In genomic region chr17:73902416-73903181, GRCh38 we compare ENCODE assay signal across 1 cellular context.
TF ChIP-seq lines count a peak whose summit lies in the region.

No MANE protein-coding gene starts in this region.

TF ChIP-seq in WTC11, 78 proteins besides CTCF, POLR2A, EP300 and RAD21 (continued from another document):
- TF ChIP-seq, protein P1, sequence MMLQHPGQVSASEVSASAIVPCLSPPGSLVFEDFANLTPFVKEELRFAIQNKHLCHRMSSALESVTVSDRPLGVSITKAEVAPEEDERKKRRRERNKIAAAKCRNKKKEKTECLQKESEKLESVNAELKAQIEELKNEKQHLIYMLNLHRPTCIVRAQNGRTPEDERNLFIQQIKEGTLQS (CRISPR knock-in tag; conservative IDR thresholded peaks at IDR 0.05), result no peak
- no peak for TF ChIP-seq ELF4 (CRISPR knock-in tag; IDR thresholded peaks at IDR 0.05; ENCODE audit: low read depth)
- no peak for TF ChIP-seq STAT6 (CRISPR knock-in tag; conservative IDR thresholded peaks at IDR 0.05; ENCODE audit: low read depth)
- TF ChIP-seq, protein P2, sequence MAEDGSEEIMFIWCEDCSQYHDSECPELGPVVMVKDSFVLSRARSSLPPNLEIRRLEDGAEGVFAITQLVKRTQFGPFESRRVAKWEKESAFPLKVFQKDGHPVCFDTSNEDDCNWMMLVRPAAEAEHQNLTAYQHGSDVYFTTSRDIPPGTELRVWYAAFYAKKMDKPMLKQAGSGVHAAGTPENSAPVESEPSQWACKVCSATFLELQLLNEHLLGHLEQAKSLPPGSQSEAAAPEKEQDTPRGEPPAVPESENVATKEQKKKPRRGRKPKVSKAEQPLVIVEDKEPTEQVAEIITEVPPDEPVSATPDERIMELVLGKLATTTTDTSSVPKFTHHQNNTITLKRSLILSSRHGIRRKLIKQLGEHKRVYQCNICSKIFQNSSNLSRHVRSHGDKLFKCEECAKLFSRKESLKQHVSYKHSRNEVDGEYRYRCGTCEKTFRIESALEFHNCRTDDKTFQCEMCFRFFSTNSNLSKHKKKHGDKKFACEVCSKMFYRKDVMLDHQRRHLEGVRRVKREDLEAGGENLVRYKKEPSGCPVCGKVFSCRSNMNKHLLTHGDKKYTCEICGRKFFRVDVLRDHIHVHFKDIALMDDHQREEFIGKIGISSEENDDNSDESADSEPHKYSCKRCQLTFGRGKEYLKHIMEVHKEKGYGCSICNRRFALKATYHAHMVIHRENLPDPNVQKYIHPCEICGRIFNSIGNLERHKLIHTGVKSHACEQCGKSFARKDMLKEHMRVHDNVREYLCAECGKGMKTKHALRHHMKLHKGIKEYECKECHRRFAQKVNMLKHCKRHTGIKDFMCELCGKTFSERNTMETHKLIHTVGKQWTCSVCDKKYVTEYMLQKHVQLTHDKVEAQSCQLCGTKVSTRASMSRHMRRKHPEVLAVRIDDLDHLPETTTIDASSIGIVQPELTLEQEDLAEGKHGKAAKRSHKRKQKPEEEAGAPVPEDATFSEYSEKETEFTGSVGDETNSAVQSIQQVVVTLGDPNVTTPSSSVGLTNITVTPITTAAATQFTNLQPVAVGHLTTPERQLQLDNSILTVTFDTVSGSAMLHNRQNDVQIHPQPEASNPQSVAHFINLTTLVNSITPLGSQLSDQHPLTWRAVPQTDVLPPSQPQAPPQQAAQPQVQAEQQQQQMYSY (CRISPR knock-in tag; IDR thresholded peaks at IDR 0.05), result no peak
- TF ChIP-seq ZBTB43 (CRISPR knock-in tag; IDR thresholded peaks at IDR 0.05), result no peak
- TF ChIP-seq ZNF425 (CRISPR knock-in tag; conservative IDR thresholded peaks at IDR 0.05), result no peak
- no peak for TF ChIP-seq NFE2L1 (CRISPR knock-in tag; IDR thresholded peaks at IDR 0.05)
- TF ChIP-seq SOX15 (CRISPR knock-in tag; IDR thresholded peaks at IDR 0.05), result no peak
- TF ChIP-seq AR (CRISPR knock-in tag; IDR thresholded peaks at IDR 0.05), result no peak
TF ChIP-seq in WTC11: peak in this region for 0.
